In the genomic region with DNA sequence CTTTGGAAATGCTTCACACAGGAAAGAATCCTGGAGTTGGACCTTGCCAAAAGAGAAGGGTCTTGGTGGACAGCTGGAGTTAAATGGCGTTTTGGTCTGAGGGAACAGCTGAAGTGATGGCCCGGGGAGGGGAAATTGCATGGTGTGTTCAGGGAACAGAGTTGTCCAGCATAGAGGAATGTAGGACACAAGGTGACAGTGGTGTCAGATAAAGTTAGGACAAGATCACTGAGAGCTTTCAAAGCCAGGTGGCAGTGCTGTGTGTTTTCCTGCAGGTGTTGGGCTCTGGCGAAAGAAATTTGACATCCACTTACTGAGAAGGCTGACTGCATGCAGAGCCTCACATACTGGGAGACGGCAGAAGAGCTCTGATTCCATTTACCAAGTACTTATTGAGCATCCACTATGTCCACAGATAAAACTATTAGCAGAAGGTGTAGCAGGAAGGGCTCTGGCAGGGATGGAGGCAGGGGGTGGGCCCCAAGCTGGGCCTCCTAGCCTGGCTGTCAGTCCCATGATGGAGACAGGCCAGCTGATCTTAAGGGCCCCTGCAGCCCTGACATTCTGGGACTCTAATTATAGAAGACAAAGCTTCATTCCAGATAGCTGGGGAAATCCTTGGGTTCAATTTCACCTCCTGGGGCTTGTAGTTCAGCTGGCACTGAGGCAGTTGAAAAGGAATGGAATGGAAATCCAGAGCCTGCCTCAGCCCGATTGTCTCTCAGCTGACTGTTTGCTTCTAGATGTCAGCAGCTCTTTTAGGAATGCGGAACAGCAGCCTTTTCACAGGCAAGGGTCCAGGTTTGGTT, we compare ENCODE assay signal across 1 cellular context.
TF ChIP-seq lines count a peak whose summit lies in the region.

No MANE protein-coding gene starts in this region.

TF ChIP-seq in WTC11, 78 proteins besides CTCF, POLR2A, EP300 and RAD21 (continued from another document):
- TF ChIP-seq, protein P1, sequence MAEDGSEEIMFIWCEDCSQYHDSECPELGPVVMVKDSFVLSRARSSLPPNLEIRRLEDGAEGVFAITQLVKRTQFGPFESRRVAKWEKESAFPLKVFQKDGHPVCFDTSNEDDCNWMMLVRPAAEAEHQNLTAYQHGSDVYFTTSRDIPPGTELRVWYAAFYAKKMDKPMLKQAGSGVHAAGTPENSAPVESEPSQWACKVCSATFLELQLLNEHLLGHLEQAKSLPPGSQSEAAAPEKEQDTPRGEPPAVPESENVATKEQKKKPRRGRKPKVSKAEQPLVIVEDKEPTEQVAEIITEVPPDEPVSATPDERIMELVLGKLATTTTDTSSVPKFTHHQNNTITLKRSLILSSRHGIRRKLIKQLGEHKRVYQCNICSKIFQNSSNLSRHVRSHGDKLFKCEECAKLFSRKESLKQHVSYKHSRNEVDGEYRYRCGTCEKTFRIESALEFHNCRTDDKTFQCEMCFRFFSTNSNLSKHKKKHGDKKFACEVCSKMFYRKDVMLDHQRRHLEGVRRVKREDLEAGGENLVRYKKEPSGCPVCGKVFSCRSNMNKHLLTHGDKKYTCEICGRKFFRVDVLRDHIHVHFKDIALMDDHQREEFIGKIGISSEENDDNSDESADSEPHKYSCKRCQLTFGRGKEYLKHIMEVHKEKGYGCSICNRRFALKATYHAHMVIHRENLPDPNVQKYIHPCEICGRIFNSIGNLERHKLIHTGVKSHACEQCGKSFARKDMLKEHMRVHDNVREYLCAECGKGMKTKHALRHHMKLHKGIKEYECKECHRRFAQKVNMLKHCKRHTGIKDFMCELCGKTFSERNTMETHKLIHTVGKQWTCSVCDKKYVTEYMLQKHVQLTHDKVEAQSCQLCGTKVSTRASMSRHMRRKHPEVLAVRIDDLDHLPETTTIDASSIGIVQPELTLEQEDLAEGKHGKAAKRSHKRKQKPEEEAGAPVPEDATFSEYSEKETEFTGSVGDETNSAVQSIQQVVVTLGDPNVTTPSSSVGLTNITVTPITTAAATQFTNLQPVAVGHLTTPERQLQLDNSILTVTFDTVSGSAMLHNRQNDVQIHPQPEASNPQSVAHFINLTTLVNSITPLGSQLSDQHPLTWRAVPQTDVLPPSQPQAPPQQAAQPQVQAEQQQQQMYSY (CRISPR knock-in tag; IDR thresholded peaks at IDR 0.05): no peak
TF ChIP-seq in WTC11: peak in this region for 0.
